26 cellular contexts compared by ENCODE assay signal in genomic region chr20:61904456-61904855, GRCh38.
DNase-seq lines count a peak whose midpoint lies in the region; ATAC-seq, FAIRE-seq and TF ChIP-seq lines count a peak whose summit lies in the region.
"Had no signal": no experiment of that assay in that cellular context is flagged by ENCODE, and none has a peak within 500 bp of the region (broad histone marks: within the 10 kb centered on the region; RNA-seq: fewer than 3 reads in every experiment).

No MANE protein-coding gene starts in this region.

- H3K36me3 ChIP-seq in right atrium auricular region (no peaks in the 10 kb centered on the region), H1 (ENCODE audit: control insufficient read depth in 2 of 4, insufficient read depth in 4 of 4, low read length in 3 of 4) (no peaks in the 10 kb centered on the region), lower lobe of right lung (no peaks in the 10 kb centered on the region), endodermal cell (ENCODE audit: control insufficient read depth, insufficient read depth, low read length) (no peaks in the 10 kb centered on the region), Peyer's patch (no peaks in the 10 kb centered on the region)
- H3K36me3 ChIP-seq: BE2C; BLaER1 treated with 17β-estradiol and CSF1 and Interleukin-3, amounts not matched to agents 10 nM and 100 nM had no signal

- H2AK5ac ChIP-seq in H1 (ENCODE audit: low read depth, low read length), result no peak overlapping the region

- no peak overlapping the region for H3K4me3 Mint-ChIP-seq in endothelial cell (ENCODE audit: unreplicated experiment)
- H3K4me3 Mint-ChIP-seq in endodermal cell, result no peak overlapping the region
- H3K4me3 Mint-ChIP-seq: CD14-positive monocyte; CD4-positive, alpha-beta T cell; CD8-positive, alpha-beta memory T cell; H9 had no signal

- no peak overlapping the region for H3K4me3 ChIP-seq in right atrium auricular region
- H3K4me3 ChIP-seq in H1 (ENCODE audit: extremely low read depth in 1 of 4, insufficient read depth in 2 of 4, low read depth in 3 of 4, low read length in 4 of 4), result no peak overlapping the region
- no peak overlapping the region for H3K4me3 ChIP-seq in lower lobe of right lung
- no peak overlapping the region for H3K4me3 ChIP-seq in endodermal cell (ENCODE audit: low read length)
- no peak overlapping the region for H3K4me3 ChIP-seq in Peyer's patch
- H3K4me3 ChIP-seq: A549; BLaER1 treated with 17β-estradiol and CSF1 and Interleukin-3, amounts not matched to agents 10 nM and 100 nM; GM12878; GM23248 had no signal

- H3K56ac ChIP-seq in H1 (replicated peaks; ENCODE audit: insufficient read length, low read depth, low read length), result no peak overlapping the region

- H3K4me1 ChIP-seq in right atrium auricular region (no peaks in the 10 kb centered on the region), H1 (replicated peaks in 1 of 4; ENCODE audit: control insufficient read depth in 3 of 4, insufficient read depth in 4 of 4, low read length in 3 of 4) (no peaks in the 10 kb centered on the region; a peak in 1 of 7 replicates), lower lobe of right lung (no peaks in the 10 kb centered on the region), endodermal cell (ENCODE audit: control insufficient read depth, insufficient read depth, low read length) (no peaks in the 10 kb centered on the region), Peyer's patch (no peaks in the 10 kb centered on the region)
- H3K4me1 ChIP-seq: A549, BE2C had no signal

- H2BK120ac ChIP-seq in H1 (replicated peaks; ENCODE audit: low read depth, low read length), result no peak overlapping the region

- H3K14ac ChIP-seq in H1 (ENCODE audit: insufficient read length), result no peak overlapping the region

- no peak for ATAC-seq in Right ventricle myocardium superior (ENCODE audit: poor library complexity)
- ATAC-seq in lower lobe of right lung, result no peak
- ATAC-seq: A549, GM12878, HCT116 had no signal

- H3K27ac Mint-ChIP-seq in endothelial cell (ENCODE audit: unreplicated experiment) (no peak overlapping the region), endodermal cell (no peak overlapping the region)
- H3K27ac Mint-ChIP-seq: CD4-positive, alpha-beta T cell; CD8-positive, alpha-beta memory T cell; H9 had no signal

- H2BK20ac ChIP-seq in H1 (ENCODE audit: low read length), result no peak overlapping the region

- no peak overlapping the region for H4K5ac ChIP-seq in H1 (ENCODE audit: insufficient read length, low read depth, low read length)

- no peaks in the 10 kb centered on the region for H3K9me3 Mint-ChIP-seq in endothelial cell (ENCODE audit: unreplicated experiment)
- H3K9me3 Mint-ChIP-seq in endodermal cell, result no peaks in the 10 kb centered on the region
- H3K9me3 Mint-ChIP-seq: CD4-positive, alpha-beta T cell; CD8-positive, alpha-beta memory T cell; H9 had no signal

- no peak for TF ChIP-seq EP300 in H1 (IDR thresholded peaks at IDR 0.05; ENCODE audit: borderline replicate concordance in 1 of 2, low read depth in 2 of 2, low read length in 2 of 2)

- H3K27me3 ChIP-seq in right atrium auricular region (no peaks in the 10 kb centered on the region), H1 (replicated peaks in 1 of 4; ENCODE audit: control insufficient read depth in 3 of 4, extremely low read depth in 1 of 4, insufficient read depth in 3 of 4, low read length in 3 of 4) (no peaks in the 10 kb centered on the region; a peak in 1 of 7 replicates), lower lobe of right lung (ENCODE audit: low read depth) (peaks cover 37% of the 10 kb centered on the region), endodermal cell (ENCODE audit: control insufficient read depth, insufficient read depth, low read length, poor library complexity, severe bottlenecking) (no peaks in the 10 kb centered on the region), Peyer's patch (no peaks in the 10 kb centered on the region)

- no peak for TF ChIP-seq RAD21 in H1 (IDR thresholded peaks at IDR 0.05 in 1 of 2, conservative IDR thresholded peaks at IDR 0.05 in 1 of 2; ENCODE audit: low read depth in 2 of 2, low read length in 2 of 2)

- CTCF ChIA-PET in H1 (lab: Charles Lee; ENCODE audit: partially characterized antibody), result interaction anchor here (0.6 to 2.6 kb wide), 3 partner anchors 8 to 17 kb away, joined by 3 to 9 read pairs (median 3); no protein-coding TSS in a partner anchor

- FAIRE-seq in H1 (lab: Jason Lieb, UNC), result no peak
- FAIRE-seq: A549, D721Med, GM12878, GM19239 had no signal

- intact Hi-C loops in Right ventricle myocardium superior (cut with DNase I) (no loop called here), lower lobe of right lung (cut with DNase I) (no loop called here)

- H4K20me1 ChIP-seq in H1 (replicated peaks in 1 of 2; ENCODE audit: control insufficient read depth in 1 of 2, insufficient read depth in 2 of 2, low read length in 2 of 2), result peaks cover 0 to 1% of the 10 kb centered on the region in 2 experiments

- no peak overlapping the region for H3K4ac ChIP-seq in H1 (replicated peaks; ENCODE audit: insufficient read length, low read depth, low read length)

- TF ChIP-seq POLR2A in H1 (IDR thresholded peaks at IDR 0.05; ENCODE audit: control extremely low read depth in 1 of 2, low read depth in 2 of 2, low read length in 2 of 2) (no peak), Peyer's patch (IDR thresholded peaks at IDR 0.05) (no peak)

- H4K91ac ChIP-seq in H1 (replicated peaks; ENCODE audit: insufficient read length, low read length), result peak overlapping the region; percentile 65

- H3K36me3 Mint-ChIP-seq in endothelial cell (ENCODE audit: low read depth, unreplicated experiment), result no peaks in the 10 kb centered on the region
- H3K36me3 Mint-ChIP-seq in endodermal cell (ENCODE audit: low read depth), result no peaks in the 10 kb centered on the region
- H3K36me3 Mint-ChIP-seq: CD14-positive monocyte; CD8-positive, alpha-beta memory T cell had no signal

- no peak overlapping the region for H3K4me2 ChIP-seq in H1 (ENCODE audit: insufficient read depth in 1 of 2, low read depth in 2 of 2, low read length in 2 of 2)
- H3K4me2 ChIP-seq: A549; BLaER1 treated with 17β-estradiol and CSF1 and Interleukin-3, amounts not matched to agents 10 nM and 100 nM had no signal

- POLR2A ChIA-PET in H1 (lab: Charles Lee; ENCODE audit: partially characterized antibody), result interaction anchor here (1.1 kb wide), 1 partner anchor 8 kb away, joined by 4 read pairs; no protein-coding TSS in a partner anchor

- TF ChIP-seq CTCF in right atrium auricular region (IDR thresholded peaks at IDR 0.05) (no peak), H1 (IDR thresholded peaks at IDR 0.05; ENCODE audit: control extremely low read depth in 1 of 3, insufficient read depth in 1 of 3, low read depth in 1 of 3, low read length in 3 of 3) (no peak), lower lobe of right lung (IDR thresholded peaks at IDR 0.05) (no peak), endothelial cell (IDR thresholded peaks at IDR 0.05; ENCODE audit: unreplicated experiment) (no peak), endodermal cell (conservative IDR thresholded peaks at IDR 0.05) (no peak), Peyer's patch (IDR thresholded peaks at IDR 0.05) (no peak)

- no peak overlapping the region for H2AFZ ChIP-seq in H1 (ENCODE audit: low read length)
- H2AFZ ChIP-seq: GM23248 had no signal

- no peak overlapping the region for H2BK12ac ChIP-seq in H1 (ENCODE audit: low read depth, low read length)

- no peak overlapping the region for H2BK15ac ChIP-seq in H1 (ENCODE audit: low read length)

- no peaks in the 10 kb centered on the region for H3K9me3 ChIP-seq in right atrium auricular region
- H3K9me3 ChIP-seq in H1 (ENCODE audit: insufficient read depth in 2 of 2, low read depth in 1 of 2, low read length in 1 of 2), result no peaks in the 10 kb centered on the region
- no peaks in the 10 kb centered on the region for H3K9me3 ChIP-seq in lower lobe of right lung
- H3K9me3 ChIP-seq in endodermal cell (ENCODE audit: control insufficient read depth, low read length), result no peaks in the 10 kb centered on the region
- no peaks in the 10 kb centered on the region for H3K9me3 ChIP-seq in Peyer's patch
- H3K9me3 ChIP-seq: A549; BE2C; BLaER1 treated with 17β-estradiol and CSF1 and Interleukin-3, amounts not matched to agents 10 nM and 100 nM had no signal

- WGBS in H1 (ENCODE audit: extremely low coverage in 1 of 2, insufficient coverage in 1 of 2, insufficient read length in 1 of 2, insufficient replicate concordance in 2 of 2, low coverage in 1 of 2, low lambda C conversion rate in 2 of 2, missing lambda C conversion rate in 1 of 2), 2 experiments, result 82% methylated on average over 13 of the region's 14 CpGs; no CpG with 5 or more reads in 1 of the 2 experiments
- 95% methylated on average over 12 to 14 of the region's 14 CpGs for WGBS in endodermal cell (ENCODE audit: insufficient coverage in 1 of 2, insufficient read length in 1 of 2), 2 experiments

- H3K27ac ChIP-seq in right atrium auricular region (no peak overlapping the region), H1 (ENCODE audit: low read depth, low read length) (no peak overlapping the region), lower lobe of right lung (no peak overlapping the region), endodermal cell (ENCODE audit: low read depth, low read length) (no peak overlapping the region), Peyer's patch (no peak overlapping the region)
- H3K27ac ChIP-seq: A549; BLaER1 treated with 17β-estradiol and CSF1 and Interleukin-3, amounts not matched to agents 10 nM and 100 nM; GM23248 had no signal

- H3K23me2 ChIP-seq in H1 (ENCODE audit: low read depth, low read length), result no peaks in the 10 kb centered on the region

- H3K79me2 ChIP-seq in H1 (ENCODE audit: control insufficient read depth in 1 of 2, insufficient read depth in 2 of 2, low read length in 2 of 2), result no peaks in the 10 kb centered on the region

- H3K79me1 ChIP-seq in H1 (ENCODE audit: low read depth, low read length), result no peaks in the 10 kb centered on the region

- DNase-seq in Right ventricle myocardium superior, result peak; percentile 23
- no peak for DNase-seq in right atrium auricular region (ENCODE audit: low spot score)
- DNase-seq in H1 (ENCODE audit: low read depth in 1 of 2, low spot score in 2 of 2), result no peak
- DNase-seq in lower lobe of right lung, result peak; percentile 41
- DNase-seq in endothelial cell (ENCODE audit: low spot score), result no peak
- no peak for DNase-seq in endodermal cell
- no peak for DNase-seq in Peyer's patch
- DNase-seq: 8988T; ACHN; AML-193; BE2C; CD4-positive, alpha-beta T cell; DMS 273 treated with DMSO at 0.1 percent for 48 hours; DMS79; EL; GDM1; GM23248 had no signal

- H3K4me1 Mint-ChIP-seq in endothelial cell (ENCODE audit: unreplicated experiment) (no peaks in the 10 kb centered on the region), endodermal cell (peaks cover 8% of the 10 kb centered on the region)
- H3K4me1 Mint-ChIP-seq: CD14-positive monocyte; CD8-positive, alpha-beta memory T cell had no signal

- H3K27me3 Mint-ChIP-seq in endothelial cell (ENCODE audit: unreplicated experiment) (peaks cover 3% of the 10 kb centered on the region), endodermal cell (ENCODE audit: insufficient read depth) (no peaks in the 10 kb centered on the region)
- H3K27me3 Mint-ChIP-seq: CD4-positive, alpha-beta T cell had no signal

- H3K23ac ChIP-seq in H1 (ENCODE audit: insufficient read length), result no peak overlapping the region

- no peak overlapping the region for H2BK5ac ChIP-seq in H1 (ENCODE audit: low read depth, low read length)

- H3K18ac ChIP-seq in H1 (ENCODE audit: extremely low read depth, low read length), result no peak overlapping the region

- H4K8ac ChIP-seq in H1 (ENCODE audit: extremely low read depth, insufficient read depth, low read length), result no peak overlapping the region

- H3K9ac ChIP-seq in H1 (replicated peaks in 1 of 4; ENCODE audit: extremely low read depth in 1 of 4, low read depth in 3 of 4, low read length in 3 of 4), result no peak overlapping the region
- no peak overlapping the region for H3K9ac ChIP-seq in endodermal cell (ENCODE audit: extremely low read depth, low read length, poor library complexity, severe bottlenecking)
- H3K9ac ChIP-seq: BLaER1 treated with 17β-estradiol and CSF1 and Interleukin-3, amounts not matched to agents 10 nM and 100 nM; GM23248 had no signal

Comparison
In these comparisons a context has a peak if more than half of its experiments do, and no peak if none do; other contexts are left out.
1. DNase-seq: peak in Right ventricle myocardium superior (single experiment) and lower lobe of right lung (single experiment); none in right atrium auricular region (single experiment), H1 (0 of 2), endothelial cell (single experiment), endodermal cell (single experiment) and Peyer's patch (0 of 3).